In the genomic region with DNA sequence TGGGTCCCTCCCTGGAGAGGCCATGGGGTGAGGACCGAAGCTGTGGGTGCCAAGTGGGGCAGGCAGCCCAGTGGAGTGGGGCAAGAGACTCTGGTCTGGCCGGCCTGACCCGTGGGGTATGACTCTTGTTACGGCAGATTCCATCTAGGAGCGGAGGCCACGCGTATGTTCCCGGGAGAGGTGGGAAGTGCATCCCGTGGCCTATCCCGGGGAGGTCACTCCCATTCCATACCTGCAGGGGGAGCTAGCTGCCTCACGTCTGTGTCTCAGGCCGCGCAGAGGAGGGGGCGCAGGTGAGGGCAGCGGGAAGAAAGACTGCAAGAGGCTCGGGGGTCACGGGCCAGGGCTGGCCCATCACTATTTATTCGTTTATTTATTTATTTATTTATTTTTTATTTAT, we compare ENCODE assay signal across 8 cellular contexts. TPM values are rescaled to one million over a fixed set of nuclear protein-coding genes. Genes with fewer than 3 reads are reported as not detected.
DNase-seq lines count a peak whose midpoint lies in the region; ATAC-seq, FAIRE-seq and TF ChIP-seq lines count a peak whose summit lies in the region.

No MANE protein-coding gene starts in this region.

- H3K9me3 ChIP-seq in SJCRH30 (replicated peaks) (no peaks in the 10 kb centered on the region), H1 (ENCODE audit: insufficient read depth in 2 of 2, low read depth in 1 of 2, low read length in 1 of 2) (no peaks in the 10 kb centered on the region; a peak in 1 of 4 replicates), neural progenitor cell (ENCODE audit: low read depth) (no peaks in the 10 kb centered on the region), aorta (ENCODE audit: control insufficient read depth, low read length) (no peaks in the 10 kb centered on the region)

- H3K27ac Mint-ChIP-seq in neural progenitor cell = peak overlapping the region; percentile 54

- peaks cover 9% of the 10 kb centered on the region; the same call in 1 of the 2 replicates for H3K36me3 ChIP-seq in SJCRH30
- H3K36me3 ChIP-seq in H1 (ENCODE audit: control insufficient read depth in 2 of 4, insufficient read depth in 4 of 4, low read length in 3 of 4) = no peaks in the 10 kb centered on the region; a peak in 1 of 8 replicates
- H3K36me3 ChIP-seq in neural progenitor cell = no peaks in the 10 kb centered on the region
- no peaks in the 10 kb centered on the region for H3K36me3 ChIP-seq in aorta (ENCODE audit: control insufficient read depth in 1 of 2, insufficient read depth in 2 of 2, low read length in 1 of 2)

- H3K4me1 ChIP-seq in SJCRH30 (peaks cover 22% of the 10 kb centered on the region), H1 (replicated peaks in 1 of 4; ENCODE audit: control insufficient read depth in 3 of 4, insufficient read depth in 4 of 4, low read length in 3 of 4) (peaks cover 0 to 19% (median 9%) of the 10 kb centered on the region in 4 experiments; a peak in 6 of 7 replicates), neural progenitor cell (peaks cover 11% of the 10 kb centered on the region), aorta (ENCODE audit: control insufficient read depth in 1 of 2, insufficient read depth in 2 of 2, low read length in 2 of 2) (no peaks in the 10 kb centered on the region)

- H2BK20ac ChIP-seq in H1 (ENCODE audit: low read length) = no peak overlapping the region

- H3K36me3 Mint-ChIP-seq in neural progenitor cell = peaks cover 24% of the 10 kb centered on the region

- H3K4me3 Mint-ChIP-seq in neural progenitor cell = peak overlapping the region; percentile 67

- POLR2A ChIA-PET in H1 (lab: Charles Lee; ENCODE audit: partially characterized antibody) = interaction anchor here (0.5 to 3.4 kb wide), 8 partner anchors 9 to 342 kb away, joined by 3 to 13 read pairs (median 3); no protein-coding TSS in a partner anchor

- intact Hi-C loops in aorta (cut with DNase I) = no loop called here

- no peak overlapping the region for H2BK12ac ChIP-seq in H1 (ENCODE audit: low read depth, low read length)

- peak overlapping the region; percentile 89; the same call in 1 of the 2 replicates for H4K8ac ChIP-seq in H1 (ENCODE audit: extremely low read depth, insufficient read depth, low read length)

- peaks cover 21% of the 10 kb centered on the region for H3F3A ChIP-seq in neural progenitor cell (ENCODE audit: low read depth)

- peaks cover 12% of the 10 kb centered on the region; the same call in 1 of the 2 replicates for H3K23me2 ChIP-seq in H1 (ENCODE audit: low read depth, low read length)

- H3K14ac ChIP-seq in H1 (ENCODE audit: insufficient read length) = no peak overlapping the region

- H3K4me1 Mint-ChIP-seq in neural progenitor cell = peaks cover 16% of the 10 kb centered on the region

- H4K91ac ChIP-seq in H1 (replicated peaks; ENCODE audit: insufficient read length, low read length) = no peak overlapping the region

- peaks cover 22% of the 10 kb centered on the region for H3K79me1 ChIP-seq in H1 (ENCODE audit: low read depth, low read length)

- peak overlapping the region; percentile 35; the same call in 1 of the 2 replicates for H3K27ac ChIP-seq in SJCRH30
- H3K27ac ChIP-seq in H1 (ENCODE audit: low read depth, low read length) = no peak overlapping the region
- H3K27ac ChIP-seq in neural progenitor cell = no peak overlapping the region
- H3K27ac ChIP-seq in aorta (ENCODE audit: low read depth in 1 of 2, low read length in 2 of 2) = no peak overlapping the region

- H3K27me3 ChIP-seq in SJCRH30 (no peaks in the 10 kb centered on the region), H1 (replicated peaks in 1 of 4; ENCODE audit: control insufficient read depth in 3 of 4, extremely low read depth in 1 of 4, insufficient read depth in 3 of 4, low read length in 3 of 4) (no peaks in the 10 kb centered on the region), neural progenitor cell (no peaks in the 10 kb centered on the region), aorta (ENCODE audit: control insufficient read depth in 1 of 2, insufficient read depth in 2 of 2, low read length in 1 of 2) (no peaks in the 10 kb centered on the region)

- H2BK5ac ChIP-seq in H1 (ENCODE audit: low read depth, low read length) = no peak overlapping the region

- H4K20me1 ChIP-seq in H1 (replicated peaks in 1 of 2; ENCODE audit: control insufficient read depth in 1 of 2, insufficient read depth in 2 of 2, low read length in 2 of 2) (peaks cover 43 to 52% of the 10 kb centered on the region in 2 experiments), neural progenitor cell (ENCODE audit: low read depth) (peaks cover 84% of the 10 kb centered on the region)

- no peak overlapping the region for H2BK15ac ChIP-seq in H1 (ENCODE audit: low read length)

- CTCF ChIA-PET in H1 (lab: Charles Lee; ENCODE audit: partially characterized antibody) = interaction anchor here (0.6 to 3.6 kb wide), 37 partner anchors 8 to 1241 kb away, joined by 3 to 23 read pairs (median 5); partner anchors contain the start of gene ABHD17A

- no peaks in the 10 kb centered on the region for H3K9me3 Mint-ChIP-seq in neural progenitor cell

- 52% methylated on average over 18 of the region's 18 CpGs; no CpG with 5 or more reads in 1 of the 2 experiments for WGBS in H1 (ENCODE audit: extremely low coverage in 1 of 2, insufficient coverage in 1 of 2, insufficient read length in 1 of 2, insufficient replicate concordance in 2 of 2, low coverage in 1 of 2, low lambda C conversion rate in 2 of 2, missing lambda C conversion rate in 1 of 2), 2 experiments
- 76 to 85% methylated on average over 18 of the region's 18 CpGs for WGBS in aorta, 2 donors

- no peak overlapping the region for H3K4me3 ChIP-seq in SJCRH30
- H3K4me3 ChIP-seq in H1 (ENCODE audit: extremely low read depth in 1 of 4, insufficient read depth in 2 of 4, low read depth in 3 of 4, low read length in 4 of 4) = no peak overlapping the region
- no peak overlapping the region for H3K4me3 ChIP-seq in neural progenitor cell
- no peak overlapping the region for H3K4me3 ChIP-seq in aorta (ENCODE audit: low read length in 2 of 2)

- peaks cover 66 to 85% of the 10 kb centered on the region in 2 experiments for H3K79me2 ChIP-seq in H1 (ENCODE audit: control insufficient read depth in 1 of 2, insufficient read depth in 2 of 2, low read length in 2 of 2)
- H3K79me2 ChIP-seq in neural progenitor cell (ENCODE audit: low read depth) = peaks cover 97% of the 10 kb centered on the region

- H2AK5ac ChIP-seq in H1 (ENCODE audit: low read depth, low read length) = no peak overlapping the region

- H3K4ac ChIP-seq in H1 (replicated peaks; ENCODE audit: insufficient read length, low read depth, low read length) = no peak overlapping the region

- no peak overlapping the region for H4K5ac ChIP-seq in H1 (ENCODE audit: insufficient read length, low read depth, low read length)

- FAIRE-seq in H1 (lab: Jason Lieb, UNC) = peak; percentile 71

- H2BK120ac ChIP-seq in H1 (replicated peaks; ENCODE audit: low read depth, low read length) = no peak overlapping the region

- H2AFZ ChIP-seq in H1 (ENCODE audit: low read length) (no peak overlapping the region), neural progenitor cell (replicated peaks) (no peak overlapping the region)

- TF ChIP-seq RAD21 in H1 (IDR thresholded peaks at IDR 0.05 in 1 of 2, conservative IDR thresholded peaks at IDR 0.05 in 1 of 2; ENCODE audit: low read depth in 2 of 2, low read length in 2 of 2) = peak; percentile 66 to 73

- peak in 5 of 6 experiments; percentile 18 to 33 (median 26) for DNase-seq in stimulated activated naive CD4-positive, alpha-beta T cell (lab: John Stamatoyannopoulos, UW)
- DNase-seq in stimulated activated naive CD4-positive, alpha-beta T cell treated with Interleukin-2 at 50 U/mL for 16 hours (lab: John Stamatoyannopoulos, UW) = no peak
- DNase-seq in SJCRH30 (peak; percentile 42 to 48), H1 (ENCODE audit: low read depth in 1 of 2, low spot score in 2 of 2) (peak in 1 of 2 experiments; percentile 92), neural progenitor cell (ENCODE audit: low spot score) (peak; percentile 84), aorta (no peak), NCI-H226 (no peak)

- H3K18ac ChIP-seq in H1 (ENCODE audit: extremely low read depth, low read length) = no peak overlapping the region

- ATAC-seq in aorta (ENCODE audit: low FRiP score) (no peak), GM21367 (IDR thresholded peaks at IDR 0.05; ENCODE audit: unreplicated experiment) (no peak)

- no peak for TF ChIP-seq POLR2A in H1 (IDR thresholded peaks at IDR 0.05; ENCODE audit: control extremely low read depth in 1 of 2, low read depth in 2 of 2, low read length in 2 of 2)

- peaks cover 7% of the 10 kb centered on the region for H3K27me3 Mint-ChIP-seq in neural progenitor cell (ENCODE audit: insufficient read depth, low read depth)

- peak; percentile 81 to 97 (median 89) for TF ChIP-seq CTCF in H1 (IDR thresholded peaks at IDR 0.05; ENCODE audit: control extremely low read depth in 1 of 3, insufficient read depth in 1 of 3, low read depth in 1 of 3, low read length in 3 of 3)
- peak; percentile 67 for TF ChIP-seq CTCF in neural progenitor cell (IDR thresholded peaks at IDR 0.05)

- no peak overlapping the region for H3K56ac ChIP-seq in H1 (replicated peaks; ENCODE audit: insufficient read length, low read depth, low read length)

- no peak overlapping the region for H3K23ac ChIP-seq in H1 (ENCODE audit: insufficient read length)

- H3K4me2 ChIP-seq in H1 (ENCODE audit: insufficient read depth in 1 of 2, low read depth in 2 of 2, low read length in 2 of 2) (peak overlapping the region in 1 of 2 experiments; percentile 39; a peak in 1 of 4 replicates), neural progenitor cell (no peak overlapping the region)

- TF ChIP-seq EP300 in H1 (IDR thresholded peaks at IDR 0.05; ENCODE audit: borderline replicate concordance in 1 of 2, low read depth in 2 of 2, low read length in 2 of 2) = no peak

- H3K9ac ChIP-seq in H1 (replicated peaks in 1 of 4; ENCODE audit: extremely low read depth in 1 of 4, low read depth in 3 of 4, low read length in 3 of 4) (no peak overlapping the region), neural progenitor cell (no peak overlapping the region)

RNA-seq across cellular contexts. Expression of gene CSNK1G2, which starts 4.9 kb away (rescaled TPM):
- total RNA-seq in SJCRH30 (2014; rRNA removed; shearing (Covaris generic)) = 72.8 and 78.0 TPM in 2 replicates
- total RNA-seq in H1 (2021; fragmentation: NEBNext Ultra II Directional; extraction: Animal tissue kit (Norgen Biotek cat#: 25700)) = 99.5 and 108 TPM in 2 replicates
- polyA plus RNA-seq in H1 (2011; rRNA removed) (130 and 184 TPM in 2 replicates), aorta (10 to 100 TPM; 51.1 to 59.8 TPM)
- 123 TPM for polyA plus RNA-seq in H1 (2011; cell fraction: cytosol; rRNA removed)
- polyA plus RNA-seq in H1 (2011; cell fraction: nucleus; rRNA removed) = 379 TPM
- polyA plus RNA-seq in H1 (2012, experiment 1 of 2) = 99.6 to 116 TPM (median 105 TPM) in 4 replicates
- 147 TPM for polyA plus RNA-seq in H1 (2012, experiment 2 of 2)
- 141 TPM for polyA plus RNA-seq in H1 (2013, experiment 1 of 2)
- 142 TPM for polyA plus RNA-seq in H1 (2013, experiment 2 of 2)
- polyA minus RNA-seq in H1 (2011; rRNA and poly(A)+ RNA removed) = 46.6 and 71.7 TPM in 2 replicates
- 61.9 TPM for polyA minus RNA-seq in H1 (2011; cell fraction: cytosol; rRNA and poly(A)+ RNA removed)
- 59.6 TPM for polyA minus RNA-seq in H1 (2011; cell fraction: nucleus; rRNA and poly(A)+ RNA removed)
- total RNA-seq in neural progenitor cell (ENCODE audit: low replicate concordance) (49.6 and 161 TPM in 2 replicates), aorta (10 to 100 TPM; 41.0 to 51.7 TPM)

RNA-seq across cellular contexts. Expression of gene ADAT3, which starts 40.7 kb away (rescaled TPM):
- 4.7 and 4.8 TPM in 2 replicates for total RNA-seq in SJCRH30 (2014; rRNA removed; shearing (Covaris generic))
- total RNA-seq in H1 (2021; fragmentation: NEBNext Ultra II Directional; extraction: Animal tissue kit (Norgen Biotek cat#: 25700)) = 10.2 and 10.8 TPM in 2 replicates
- polyA plus RNA-seq in H1 (2011; rRNA removed) (5.4 and 9.8 TPM in 2 replicates), aorta (1 to 10 TPM; 1.5 to 5.6 TPM)
- 3.8 TPM for polyA plus RNA-seq in H1 (2011; cell fraction: cytosol; rRNA removed)
- polyA plus RNA-seq in H1 (2011; cell fraction: nucleus; rRNA removed) = 8.3 TPM
- 2.4 to 6.3 TPM (median 5.5 TPM) in 4 replicates for polyA plus RNA-seq in H1 (2012, experiment 1 of 2)
- 4.1 TPM for polyA plus RNA-seq in H1 (2012, experiment 2 of 2)
- polyA plus RNA-seq in H1 (2013, experiment 1 of 2) = 7.0 TPM
- polyA plus RNA-seq in H1 (2013, experiment 2 of 2) = 6.6 TPM
- polyA minus RNA-seq in H1 (2011; rRNA and poly(A)+ RNA removed) = 1.0 TPM in 1 of 2 replicates, not detected in the other
- 7.4 TPM for polyA minus RNA-seq in H1 (2011; cell fraction: cytosol; rRNA and poly(A)+ RNA removed)
- polyA minus RNA-seq in H1 (2011; cell fraction: nucleus; rRNA and poly(A)+ RNA removed) = 7.8 TPM
- total RNA-seq in neural progenitor cell (ENCODE audit: low replicate concordance) (2.4 and 6.5 TPM in 2 replicates), aorta (1 to 10 TPM; 3.3 to 5.5 TPM)

RNA-seq across cellular contexts. Expression of gene SCAMP4, which starts 40.7 kb away (rescaled TPM):
- 29.1 and 29.2 TPM in 2 replicates for total RNA-seq in SJCRH30 (2014; rRNA removed; shearing (Covaris generic))
- 61.4 and 65.7 TPM in 2 replicates for total RNA-seq in H1 (2021; fragmentation: NEBNext Ultra II Directional; extraction: Animal tissue kit (Norgen Biotek cat#: 25700))
- 17.1 and 39.6 TPM in 2 replicates for polyA plus RNA-seq in H1 (2011; rRNA removed)
- polyA plus RNA-seq in H1 (2011; cell fraction: cytosol; rRNA removed) = 24.4 TPM
- 75.6 TPM for polyA plus RNA-seq in H1 (2011; cell fraction: nucleus; rRNA removed)
- polyA plus RNA-seq in H1 (2012, experiment 1 of 2) = 35.8 to 66.0 TPM (median 58.3 TPM) in 4 replicates
- 37.8 TPM for polyA plus RNA-seq in H1 (2012, experiment 2 of 2)
- polyA plus RNA-seq in H1 (2013, experiment 1 of 2) = 58.4 TPM
- polyA plus RNA-seq in H1 (2013, experiment 2 of 2) = 60.6 TPM
- 20.5 TPM in 2 replicates for polyA minus RNA-seq in H1 (2011; rRNA and poly(A)+ RNA removed)
- polyA minus RNA-seq in H1 (2011; cell fraction: cytosol; rRNA and poly(A)+ RNA removed) = 26.4 TPM
- 39.3 TPM for polyA minus RNA-seq in H1 (2011; cell fraction: nucleus; rRNA and poly(A)+ RNA removed)
- 11.5 and 67.6 TPM in 2 replicates for total RNA-seq in neural progenitor cell (ENCODE audit: low replicate concordance)
- 10 to 100 TPM; 38.8 to 49.6 TPM for total RNA-seq in aorta
- 10 to 100 TPM; 10.1 to 19.1 TPM for polyA plus RNA-seq in aorta

Comparison
In these comparisons a context has a peak if more than half of its experiments do, and no peak if none do; other contexts are left out.
1. DNase-seq: peak in stimulated activated naive CD4-positive, alpha-beta T cell (5 of 6), SJCRH30 (2 of 2) and neural progenitor cell (single experiment); none in stimulated activated naive CD4-positive, alpha-beta T cell treated with Interleukin-2 at 50 U/mL for 16 hours (single experiment), aorta (0 of 2) and NCI-H226 (single experiment).